Comparison of ENCODE assay signal across 2 cellular contexts in the genomic region with DNA sequence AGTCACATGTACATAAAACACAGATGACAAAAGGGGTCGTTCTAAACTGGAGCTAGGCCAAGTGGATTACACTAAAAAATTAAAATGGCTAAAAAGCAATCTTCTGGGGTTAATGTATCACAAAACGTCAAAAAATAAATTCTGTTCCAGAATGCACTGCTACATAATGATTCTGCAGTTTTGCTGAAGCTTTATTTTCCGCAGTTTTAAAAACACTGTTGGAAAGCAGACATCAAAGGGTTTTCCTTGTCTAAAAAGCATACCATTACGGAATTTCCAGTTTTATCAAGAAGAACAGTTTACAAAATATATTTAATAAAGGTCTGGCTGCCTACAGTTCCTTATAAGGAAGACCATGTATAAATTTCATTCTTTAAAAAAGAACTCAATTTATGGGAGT.
TF ChIP-seq lines count a peak whose summit lies in the region.

No MANE protein-coding gene starts in this region.

TF ChIP-seq in HepG2, 621 proteins besides CTCF, POLR2A, EP300 and RAD21:
- TF ChIP-seq SRY (CRISPR knock-in tag; IDR thresholded peaks at IDR 0.05) (no peak), ELF1 (CRISPR knock-in tag; IDR thresholded peaks at IDR 0.05) (no peak), ZNF451 (CRISPR knock-in tag; IDR thresholded peaks at IDR 0.05) (no peak), CENPT (CRISPR knock-in tag; IDR thresholded peaks at IDR 0.05; ENCODE audit: low read depth) (no peak), MTA3 (CRISPR knock-in tag; IDR thresholded peaks at IDR 0.05) (no peak), NFKBIZ (CRISPR knock-in tag; IDR thresholded peaks at IDR 0.05) (no peak), ZNF142 (CRISPR knock-in tag; IDR thresholded peaks at IDR 0.05) (no peak), ZNF512B (CRISPR knock-in tag; IDR thresholded peaks at IDR 0.05; ENCODE audit: borderline replicate concordance) (no peak), ZSCAN30 (CRISPR knock-in tag; IDR thresholded peaks at IDR 0.05) (no peak), SRSF1 (optimal IDR thresholded peaks at IDR 0.05; ENCODE audit: low read depth, low read length) (no peak), ZNF772 (CRISPR knock-in tag; IDR thresholded peaks at IDR 0.05) (no peak), TCF7L2 (IDR thresholded peaks at IDR 0.05; ENCODE audit: low read depth, low read length) (no peak)
- TF ChIP-seq, protein P1, sequence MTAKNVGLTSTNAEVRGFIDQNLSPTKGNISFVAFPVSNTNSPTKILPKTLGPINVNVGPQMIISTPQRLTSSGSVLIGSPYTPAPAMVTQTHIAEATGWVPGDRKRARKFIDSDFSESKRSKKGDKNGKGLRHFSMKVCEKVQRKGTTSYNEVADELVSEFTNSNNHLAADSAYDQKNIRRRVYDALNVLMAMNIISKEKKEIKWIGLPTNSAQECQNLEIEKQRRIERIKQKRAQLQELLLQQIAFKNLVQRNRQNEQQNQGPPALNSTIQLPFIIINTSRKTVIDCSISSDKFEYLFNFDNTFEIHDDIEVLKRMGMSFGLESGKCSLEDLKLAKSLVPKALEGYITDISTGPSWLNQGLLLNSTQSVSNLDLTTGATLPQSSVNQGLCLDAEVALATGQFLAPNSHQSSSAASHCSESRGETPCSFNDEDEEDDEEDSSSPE (CRISPR knock-in tag; IDR thresholded peaks at IDR 0.05) = no peak
- TF ChIP-seq, protein P2, sequence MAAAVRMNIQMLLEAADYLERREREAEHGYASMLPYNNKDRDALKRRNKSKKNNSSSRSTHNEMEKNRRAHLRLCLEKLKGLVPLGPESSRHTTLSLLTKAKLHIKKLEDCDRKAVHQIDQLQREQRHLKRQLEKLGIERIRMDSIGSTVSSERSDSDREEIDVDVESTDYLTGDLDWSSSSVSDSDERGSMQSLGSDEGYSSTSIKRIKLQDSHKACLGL (CRISPR knock-in tag; IDR thresholded peaks at IDR 0.05) = no peak
TF ChIP-seq in HepG2: peak in this region for 0.

TF ChIP-seq in GM12878, 131 proteins besides CTCF, POLR2A, EP300 and RAD21:
- TF ChIP-seq, protein P3, sequence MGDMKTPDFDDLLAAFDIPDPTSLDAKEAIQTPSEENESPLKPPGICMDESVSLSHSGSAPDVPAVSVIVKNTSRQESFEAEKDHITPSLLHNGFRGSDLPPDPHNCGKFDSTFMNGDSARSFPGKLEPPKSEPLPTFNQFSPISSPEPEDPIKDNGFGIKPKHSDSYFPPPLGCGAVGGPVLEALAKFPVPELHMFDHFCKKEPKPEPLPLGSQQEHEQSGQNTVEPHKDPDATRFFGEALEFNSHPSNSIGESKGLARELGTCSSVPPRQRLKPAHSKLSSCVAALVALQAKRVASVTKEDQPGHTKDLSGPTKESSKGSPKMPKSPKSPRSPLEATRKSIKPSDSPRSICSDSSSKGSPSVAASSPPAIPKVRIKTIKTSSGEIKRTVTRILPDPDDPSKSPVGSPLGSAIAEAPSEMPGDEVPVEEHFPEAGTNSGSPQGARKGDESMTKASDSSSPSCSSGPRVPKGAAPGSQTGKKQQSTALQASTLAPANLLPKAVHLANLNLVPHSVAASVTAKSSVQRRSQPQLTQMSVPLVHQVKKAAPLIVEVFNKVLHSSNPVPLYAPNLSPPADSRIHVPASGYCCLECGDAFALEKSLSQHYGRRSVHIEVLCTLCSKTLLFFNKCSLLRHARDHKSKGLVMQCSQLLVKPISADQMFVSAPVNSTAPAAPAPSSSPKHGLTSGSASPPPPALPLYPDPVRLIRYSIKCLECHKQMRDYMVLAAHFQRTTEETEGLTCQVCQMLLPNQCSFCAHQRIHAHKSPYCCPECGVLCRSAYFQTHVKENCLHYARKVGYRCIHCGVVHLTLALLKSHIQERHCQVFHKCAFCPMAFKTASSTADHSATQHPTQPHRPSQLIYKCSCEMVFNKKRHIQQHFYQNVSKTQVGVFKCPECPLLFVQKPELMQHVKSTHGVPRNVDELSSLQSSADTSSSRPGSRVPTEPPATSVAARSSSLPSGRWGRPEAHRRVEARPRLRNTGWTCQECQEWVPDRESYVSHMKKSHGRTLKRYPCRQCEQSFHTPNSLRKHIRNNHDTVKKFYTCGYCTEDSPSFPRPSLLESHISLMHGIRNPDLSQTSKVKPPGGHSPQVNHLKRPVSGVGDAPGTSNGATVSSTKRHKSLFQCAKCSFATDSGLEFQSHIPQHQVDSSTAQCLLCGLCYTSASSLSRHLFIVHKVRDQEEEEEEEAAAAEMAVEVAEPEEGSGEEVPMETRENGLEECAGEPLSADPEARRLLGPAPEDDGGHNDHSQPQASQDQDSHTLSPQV (IDR thresholded peaks at IDR 0.05) = no peak
- TF ChIP-seq STAT3 (IDR thresholded peaks at IDR 0.05; ENCODE audit: low read depth, low read length) (no peak), TCF3 (IDR thresholded peaks at IDR 0.05; ENCODE audit: borderline replicate concordance, insufficient read depth, low read depth, low read length) (no peak), YBX1 (IDR thresholded peaks at IDR 0.05) (no peak), POU2F2 (IDR thresholded peaks at IDR 0.05; ENCODE audit: borderline replicate concordance, low read depth, low read length) (no peak), LARP7 (IDR thresholded peaks at IDR 0.05) (no peak), CHD1 (IDR thresholded peaks at IDR 0.05; ENCODE audit: low read depth, low read length) (no peak), EED (IDR thresholded peaks at IDR 0.05; ENCODE audit: low read depth) (no peak), IKZF2 (IDR thresholded peaks at IDR 0.05) (no peak), ATF3 (IDR thresholded peaks at IDR 0.05; ENCODE audit: borderline replicate concordance, extremely low read depth, low read depth, low read length) (no peak)
- TF ChIP-seq, protein P4, sequence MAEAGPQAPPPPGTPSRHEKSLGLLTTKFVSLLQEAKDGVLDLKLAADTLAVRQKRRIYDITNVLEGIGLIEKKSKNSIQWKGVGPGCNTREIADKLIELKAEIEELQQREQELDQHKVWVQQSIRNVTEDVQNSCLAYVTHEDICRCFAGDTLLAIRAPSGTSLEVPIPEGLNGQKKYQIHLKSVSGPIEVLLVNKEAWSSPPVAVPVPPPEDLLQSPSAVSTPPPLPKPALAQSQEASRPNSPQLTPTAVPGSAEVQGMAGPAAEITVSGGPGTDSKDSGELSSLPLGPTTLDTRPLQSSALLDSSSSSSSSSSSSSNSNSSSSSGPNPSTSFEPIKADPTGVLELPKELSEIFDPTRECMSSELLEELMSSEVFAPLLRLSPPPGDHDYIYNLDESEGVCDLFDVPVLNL (IDR thresholded peaks at IDR 0.05; ENCODE audit: low read depth, low read length) = no peak
